In the genomic region with DNA sequence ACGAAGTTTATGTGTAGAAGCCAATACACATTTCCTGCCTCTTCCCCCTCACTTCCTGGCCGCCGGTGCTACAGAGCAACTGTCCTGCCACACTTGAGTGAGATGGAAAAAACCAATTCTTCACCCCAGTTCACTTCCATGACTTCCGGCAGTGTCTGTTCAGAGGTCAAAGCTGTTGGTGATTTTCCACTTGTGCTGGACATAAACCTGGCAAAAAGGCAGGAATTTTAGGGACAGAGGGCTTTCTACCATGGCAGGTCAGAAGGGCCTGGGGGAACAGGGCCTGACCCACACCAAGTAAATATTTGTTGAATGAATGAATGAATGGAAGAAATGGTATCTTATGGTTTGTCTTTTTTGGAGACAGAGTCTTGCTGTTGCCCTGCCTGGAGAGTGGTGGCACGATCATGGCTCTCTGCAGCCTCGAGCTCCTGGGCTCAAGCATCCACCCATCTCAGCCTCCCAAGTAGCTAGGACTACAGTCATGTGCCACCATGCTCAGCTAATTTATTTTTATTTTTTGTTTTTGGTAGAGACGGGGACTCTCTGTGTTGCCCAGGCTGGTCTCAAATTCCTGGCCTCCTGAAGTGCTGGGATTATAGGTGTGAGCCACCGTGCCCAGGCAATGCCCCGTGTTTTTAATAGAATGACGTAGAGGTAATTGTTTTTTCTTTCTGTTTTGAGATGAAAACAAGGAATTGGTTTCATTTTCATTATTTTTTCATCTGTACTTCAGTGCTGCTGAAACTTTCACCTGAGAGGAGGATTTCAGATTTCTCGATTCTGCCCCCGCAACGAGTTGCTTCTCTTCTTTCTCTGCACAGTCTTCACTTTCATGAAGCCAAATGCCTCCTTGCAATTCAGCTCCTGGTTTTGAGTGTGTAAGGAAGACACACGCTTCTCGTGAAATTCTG, we compare ENCODE assay signal across 8 cellular contexts. TPM values are rescaled to one million over a fixed set of nuclear protein-coding genes. Genes with fewer than 3 reads are reported as not detected.
A peak's percentile ranks its signal among the peaks of the same experiment; 100 is the strongest.
DNase-seq lines count a peak whose midpoint lies in the region; ATAC-seq, FAIRE-seq and TF ChIP-seq lines count a peak whose summit lies in the region.

No MANE protein-coding gene starts in this region.

- CTCF ChIA-PET in T-cell (lab: Charles Lee) = interaction anchor here (0.8 to 5.5 kb wide), 15 partner anchors 46 to 189 kb away, joined by 3 to 89 read pairs (median 5); no protein-coding TSS in a partner anchor

- no peak overlapping the region for H3K27ac ChIP-seq in ascending aorta

- intact Hi-C loops in dendritic cell treated with granulocyte-macrophage colony-stimulating factor and Interleukin-4, amounts not matched to agents 40 ng/mL and 50 ng/mL, for 4 days (cut with micrococcal nuclease) = no loop called here
- intact Hi-C loops in ascending aorta (cut with DNase I) = loop anchor here (5.0 kb wide), 1 partner anchor 64 kb away; no protein-coding TSS in a partner anchor

- peak overlapping the region; percentile 51 to 81 (median 75) for H3K4me3 Mint-ChIP-seq in T-cell
- H3K4me3 Mint-ChIP-seq in dendritic cell treated with granulocyte-macrophage colony-stimulating factor and Interleukin-4, amounts not matched to agents 40 ng/mL and 50 ng/mL, for 4 days = no peak overlapping the region
- H3K4me3 Mint-ChIP-seq in chondrocyte (ENCODE audit: unreplicated experiment) = no peak overlapping the region
- no peak overlapping the region for H3K4me3 Mint-ChIP-seq in progenitor cell of endocrine pancreas (ENCODE audit: low read depth)

- DNase-seq in GM18507 (ENCODE audit: extremely low spot score, insufficient read length, low read depth) = no peak
- DNase-seq in T-cell = peak in 32 of 34 experiments; percentile 10 to 58 (median 37)
- DNase-seq in stimulated activated CD4-positive, alpha-beta T cell treated with anti-CD3 and anti-CD28 coated beads, Interleukin-15, amount 100 ng/mL, for 24 hours = peak; percentile 66
- DNase-seq in chondrocyte (ENCODE audit: low spot score) = no peak
- no peak for DNase-seq in HTR-8/SVneo (ENCODE audit: insufficient read length, low spot score)
- no peak for DNase-seq in progenitor cell of endocrine pancreas (ENCODE audit: low spot score, unreplicated experiment)
- no peak for DNase-seq in ascending aorta (ENCODE audit: low spot score in 2 of 2)

- POLR2A ChIA-PET in T-cell (lab: Charles Lee) = interaction anchor here (0.6 to 2.2 kb wide), 7 partner anchors 12 to 100 kb away, joined by 3 to 8 read pairs (median 5); no protein-coding TSS in a partner anchor

- peak overlapping the region; percentile 92 to 96 for H3K27ac Mint-ChIP-seq in T-cell
- H3K27ac Mint-ChIP-seq in dendritic cell treated with granulocyte-macrophage colony-stimulating factor and Interleukin-4, amounts not matched to agents 40 ng/mL and 50 ng/mL, for 4 days = peak overlapping the region; percentile 48
- no peak overlapping the region for H3K27ac Mint-ChIP-seq in chondrocyte (ENCODE audit: unreplicated experiment)
- H3K27ac Mint-ChIP-seq in progenitor cell of endocrine pancreas = no peak overlapping the region

- H3K9me3 ChIP-seq in ascending aorta = no peaks in the 10 kb centered on the region

- H3K36me3 ChIP-seq in ascending aorta = no peaks in the 10 kb centered on the region

- H3K4me1 ChIP-seq in ascending aorta = peaks cover 0 to 3% of the 10 kb centered on the region in 2 donors

- peak; percentile 36 to 60 (median 48) for ATAC-seq in T-cell (replicated peaks in 1 of 4)

- FAIRE-seq in GM18507 (lab: Jason Lieb, UNC) = peak; percentile 54
- no peak for FAIRE-seq in HTR-8/SVneo (lab: Jason Lieb, UNC)

- H3K27me3 Mint-ChIP-seq in T-cell = no peaks in the 10 kb centered on the region
- no peaks in the 10 kb centered on the region for H3K27me3 Mint-ChIP-seq in dendritic cell treated with granulocyte-macrophage colony-stimulating factor and Interleukin-4, amounts not matched to agents 40 ng/mL and 50 ng/mL, for 4 days
- no peaks in the 10 kb centered on the region for H3K27me3 Mint-ChIP-seq in chondrocyte (ENCODE audit: low read depth)
- H3K27me3 Mint-ChIP-seq in progenitor cell of endocrine pancreas = no peaks in the 10 kb centered on the region

- H3K4me1 Mint-ChIP-seq in T-cell (peaks cover 71 to 74% (median 73%) of the 10 kb centered on the region in 3 donors), chondrocyte (ENCODE audit: low read depth) (peaks cover 3% of the 10 kb centered on the region), progenitor cell of endocrine pancreas (ENCODE audit: low read depth) (peaks cover 7% of the 10 kb centered on the region)
- peaks cover 21% of the 10 kb centered on the region for H3K4me1 Mint-ChIP-seq in dendritic cell treated with granulocyte-macrophage colony-stimulating factor and Interleukin-4, amounts not matched to agents 40 ng/mL and 50 ng/mL, for 4 days (ENCODE audit: low read depth)

- TF ChIP-seq CTCF in chondrocyte (IDR thresholded peaks at IDR 0.05) (no peak), progenitor cell of endocrine pancreas (IDR thresholded peaks at IDR 0.05; ENCODE audit: unreplicated experiment) (no peak), ascending aorta (IDR thresholded peaks at IDR 0.05) (no peak)

- H3K4me3 ChIP-seq in ascending aorta = no peak overlapping the region

- no peaks in the 10 kb centered on the region for H3K9me3 Mint-ChIP-seq in T-cell
- no peaks in the 10 kb centered on the region for H3K9me3 Mint-ChIP-seq in dendritic cell treated with granulocyte-macrophage colony-stimulating factor and Interleukin-4, amounts not matched to agents 40 ng/mL and 50 ng/mL, for 4 days
- H3K9me3 Mint-ChIP-seq in chondrocyte (ENCODE audit: low read depth) = no peaks in the 10 kb centered on the region
- no peaks in the 10 kb centered on the region for H3K9me3 Mint-ChIP-seq in progenitor cell of endocrine pancreas (ENCODE audit: low read depth)

- no peaks in the 10 kb centered on the region for H3K36me3 Mint-ChIP-seq in T-cell
- no peaks in the 10 kb centered on the region for H3K36me3 Mint-ChIP-seq in dendritic cell treated with granulocyte-macrophage colony-stimulating factor and Interleukin-4, amounts not matched to agents 40 ng/mL and 50 ng/mL, for 4 days (ENCODE audit: low read depth)
- no peaks in the 10 kb centered on the region for H3K36me3 Mint-ChIP-seq in chondrocyte (ENCODE audit: low read depth)
- H3K36me3 Mint-ChIP-seq in progenitor cell of endocrine pancreas (ENCODE audit: insufficient read depth) = no peaks in the 10 kb centered on the region

- H3K27me3 ChIP-seq in ascending aorta = no peaks in the 10 kb centered on the region

RNA-seq across cellular contexts. Expression of gene LPIN2, which starts 48.0 kb away (rescaled TPM):
- total RNA-seq in T-cell = 100 to 1,000 TPM in 1 of 5 donors, 10 to 100 TPM in 4; 78.9 to 107 (median 88.8) TPM
- 30.3 to 38.7 TPM (median 38.6 TPM) in 3 replicates for total RNA-seq in chondrocyte
- total RNA-seq in progenitor cell of endocrine pancreas = 22.8 and 25.9 TPM in 2 replicates
- total RNA-seq in ascending aorta = 11.6 TPM

Comparison
In these comparisons a context has a peak if more than half of its experiments do, and no peak if none do; other contexts are left out.
1. DNase-seq: peak in T-cell (32 of 34) and stimulated activated CD4-positive, alpha-beta T cell treated with anti-CD3 and anti-CD28 coated beads, Interleukin-15, amount 100 ng/mL, for 24 hours (single experiment); none in GM18507 (single experiment), chondrocyte (single experiment), HTR-8/SVneo (single experiment), progenitor cell of endocrine pancreas (single experiment) and ascending aorta (0 of 2).
2. H3K27ac Mint-ChIP-seq: peak in T-cell (2 of 2) and dendritic cell treated with granulocyte-macrophage colony-stimulating factor and Interleukin-4, amounts not matched to agents 40 ng/mL and 50 ng/mL, for 4 days (single experiment); none in chondrocyte (single experiment) and progenitor cell of endocrine pancreas (single experiment).
3. H3K4me3 Mint-ChIP-seq: peak in T-cell (3 of 3); none in dendritic cell treated with granulocyte-macrophage colony-stimulating factor and Interleukin-4, amounts not matched to agents 40 ng/mL and 50 ng/mL, for 4 days (single experiment), chondrocyte (single experiment) and progenitor cell of endocrine pancreas (single experiment).